Comparison of ENCODE assay signal across 8 cellular contexts in the genomic region with DNA sequence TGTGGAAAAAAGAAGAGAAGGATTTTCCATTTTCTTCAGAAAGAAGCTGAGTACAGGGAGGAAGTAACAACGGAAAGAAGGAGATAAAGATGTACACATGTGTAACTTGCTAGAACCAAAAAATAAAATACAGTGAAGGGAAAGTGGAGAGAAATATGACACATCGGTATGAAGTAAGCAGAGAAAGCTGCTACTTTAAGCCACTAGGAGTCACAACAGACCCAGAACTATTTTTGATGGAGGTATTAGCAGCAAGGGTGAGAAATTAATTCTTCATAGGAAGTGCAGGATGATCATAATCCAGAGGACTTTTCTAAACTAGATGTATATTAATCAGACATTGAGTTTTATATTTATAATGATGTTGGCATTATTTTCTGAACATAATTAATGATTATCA.
DNase-seq lines count a peak whose midpoint lies in the region; ATAC-seq and TF ChIP-seq lines count a peak whose summit lies in the region.

No MANE protein-coding gene starts in this region.

- H3K4me1 Mint-ChIP-seq in effector memory CD8-positive, alpha-beta T cell (ENCODE audit: low read depth in 2 of 2): no peaks in the 10 kb centered on the region

- H3K27ac Mint-ChIP-seq in effector memory CD8-positive, alpha-beta T cell: no peak overlapping the region

- H3K4me1 ChIP-seq in spleen (peaks cover 0 to 4% (median 0%) of the 10 kb centered on the region in 6 donors), uterus (no peaks in the 10 kb centered on the region)

- intact Hi-C loops in spleen (cut with DNase I; ENCODE audit: low total_unique reads): loop anchor here (5.0 kb wide), 1 partner anchor 424 kb away; no protein-coding TSS in a partner anchor
- intact Hi-C loops in uterus (cut with DNase I; ENCODE audit: low total_unique reads): no loop called here

- no peak overlapping the region for H3K27ac ChIP-seq in AG04450 (ENCODE audit: low read depth, low read length)
- H3K27ac ChIP-seq in spleen: no peak overlapping the region
- H3K27ac ChIP-seq in uterus: no peak overlapping the region

- CTCF ChIA-PET in AG04450 (lab: Charles Lee): interaction anchor here (1.5 kb wide), 1 partner anchor 193 kb away, joined by 4 read pairs; no protein-coding TSS in a partner anchor

- TF ChIP-seq POLR2A in spleen (IDR thresholded peaks at IDR 0.05) (no peak), uterus (IDR thresholded peaks at IDR 0.05) (no peak)

- no peak for DNase-seq in AG04450 (ENCODE audit: low read depth, low spot score)
- peak; percentile 45 for DNase-seq in NCI-H82 (lab: John Stamatoyannopoulos, UW)
- peak in 2 of 3 experiments; percentile 8 to 9 for DNase-seq in effector memory CD8-positive, alpha-beta T cell
- no peak for DNase-seq in spleen
- no peak for DNase-seq in activated CD4-positive, alpha-beta T cell treated with anti-CD3 and anti-CD28 coated beads, Interleukin-2, amount 50 U/mL, for 1 hour
- DNase-seq in uterus: no peak

- no peak overlapping the region for H3K4me3 Mint-ChIP-seq in effector memory CD8-positive, alpha-beta T cell

- ATAC-seq in GM18499 (IDR thresholded peaks at IDR 0.05; ENCODE audit: insufficient read depth, unreplicated experiment): peak; percentile 66
- peak; percentile 83 for ATAC-seq in HG02884 (IDR thresholded peaks at IDR 0.05; ENCODE audit: unreplicated experiment)
- peak; percentile 70 for ATAC-seq in effector memory CD8-positive, alpha-beta T cell (replicated peaks)

- H3K36me3 Mint-ChIP-seq in effector memory CD8-positive, alpha-beta T cell (ENCODE audit: insufficient read depth): no peaks in the 10 kb centered on the region

- H3K36me3 ChIP-seq in spleen (no peaks in the 10 kb centered on the region), uterus (no peaks in the 10 kb centered on the region)

- no peaks in the 10 kb centered on the region for H3K9me3 Mint-ChIP-seq in effector memory CD8-positive, alpha-beta T cell

- no peaks in the 10 kb centered on the region for H3K9me3 ChIP-seq in AG04450 (ENCODE audit: control insufficient read depth, insufficient read depth, low read length)
- no peaks in the 10 kb centered on the region for H3K9me3 ChIP-seq in spleen
- H3K9me3 ChIP-seq in uterus: no peaks in the 10 kb centered on the region

- H3K27me3 ChIP-seq in AG04450 (ENCODE audit: control insufficient read depth, insufficient read depth, low read length) (no peaks in the 10 kb centered on the region), spleen (replicated peaks in 1 of 7) (no peaks in the 10 kb centered on the region), uterus (no peaks in the 10 kb centered on the region)

- POLR2A ChIA-PET in AG04450 (lab: Yijun Ruan, JAX): no interaction called here

- WGBS in spleen, 5 donors: 11 to 21% (median 17%) methylated on average over 2 of the region's 2 CpGs

- H3K27me3 Mint-ChIP-seq in effector memory CD8-positive, alpha-beta T cell: no peaks in the 10 kb centered on the region

- TF ChIP-seq CTCF in AG04450 (IDR thresholded peaks at IDR 0.05; ENCODE audit: low read depth, low read length): peak; percentile 58
- TF ChIP-seq CTCF in spleen (IDR thresholded peaks at IDR 0.05 in 8 of 11, conservative IDR thresholded peaks at IDR 0.05 in 3 of 11): peak; percentile 14 to 66 (median 56)
- TF ChIP-seq CTCF in uterus (IDR thresholded peaks at IDR 0.05): peak in 2 of 4 experiments; percentile 21 to 24

- H3K4me3 ChIP-seq in AG04450 (ENCODE audit: low read depth, low read length) (no peak overlapping the region), spleen (no peak overlapping the region), uterus (no peak overlapping the region)

Comparison
In these comparisons a context has a peak if more than half of its experiments do, and no peak if none do; other contexts are left out.
1. DNase-seq: peak in NCI-H82 (single experiment) and effector memory CD8-positive, alpha-beta T cell (2 of 3); none in AG04450 (single experiment), spleen (single experiment), activated CD4-positive, alpha-beta T cell treated with anti-CD3 and anti-CD28 coated beads, Interleukin-2, amount 50 U/mL, for 1 hour (single experiment) and uterus (0 of 2).
2. Peak in every context shown above with its lines, with median percentiles within 50 percentile points of each other: ATAC-seq.